20 cellular contexts compared by ENCODE assay signal in the genomic region with DNA sequence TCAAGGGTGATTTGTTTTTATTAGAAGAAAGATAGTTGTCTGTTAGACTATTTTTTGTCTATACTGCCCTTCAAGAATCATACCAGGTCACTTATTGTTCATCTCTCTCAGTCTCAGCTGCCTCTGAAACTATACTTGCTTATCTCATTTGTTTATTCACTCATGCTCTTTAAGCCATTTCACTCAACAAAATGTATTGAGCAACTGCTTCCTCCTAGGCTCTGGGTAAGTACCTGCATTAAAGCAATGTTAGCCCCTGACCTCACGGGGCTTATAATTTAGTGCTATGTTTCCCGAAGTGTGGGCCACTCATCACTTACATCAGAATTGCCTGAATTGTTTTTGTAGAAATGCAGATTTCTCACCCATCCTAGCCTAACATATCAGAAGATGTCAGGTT.
DNase-seq lines count a peak whose midpoint lies in the region; ATAC-seq, FAIRE-seq and TF ChIP-seq lines count a peak whose summit lies in the region.
"Had no signal": no experiment of that assay in that cellular context is flagged by ENCODE, and none has a peak within 500 bp of the region (broad histone marks: within the 10 kb centered on the region; RNA-seq: fewer than 3 reads in every experiment).

No MANE protein-coding gene starts in this region.

- H3K9me3 Mint-ChIP-seq in astrocyte (ENCODE audit: unreplicated experiment): peaks cover 2% of the 10 kb centered on the region
- H3K9me3 Mint-ChIP-seq in type B pancreatic cell: no peaks in the 10 kb centered on the region
- H3K9me3 Mint-ChIP-seq: CD4-positive, CD25-positive, alpha-beta regulatory T cell had no signal

- ATAC-seq in GM21825 (IDR thresholded peaks at IDR 0.05; ENCODE audit: unreplicated experiment): no peak
- no peak for ATAC-seq in HG02840 (IDR thresholded peaks at IDR 0.05; ENCODE audit: low FRiP score, unreplicated experiment)
- ATAC-seq: HepG2 had no signal

- H3K27ac ChIP-seq in HUES48 (ENCODE audit: low read depth, low read length) (peak overlapping the region; percentile 36), astrocyte (ENCODE audit: low read depth, low read length) (no peak overlapping the region), esophagus squamous epithelium (peak overlapping the region in 3 of 4 donors; percentile 90 to 94 (median 91)), sigmoid colon (peak overlapping the region; percentile 70 to 94 (median 89))

- TF ChIP-seq EP300 in sigmoid colon (IDR thresholded peaks at IDR 0.05): no peak

- H3K4me1 Mint-ChIP-seq in astrocyte (ENCODE audit: low read depth, unreplicated experiment): peaks cover 62% of the 10 kb centered on the region
- H3K4me1 Mint-ChIP-seq in type B pancreatic cell (ENCODE audit: unreplicated experiment): peaks cover 4% of the 10 kb centered on the region
- H3K4me1 Mint-ChIP-seq: CD4-positive, CD25-positive, alpha-beta regulatory T cell had no signal

- peak; percentile 9 for FAIRE-seq in astrocyte (lab: Jason Lieb, UNC)
- FAIRE-seq: A204.1, HepG2 had no signal

- H3K4me3 Mint-ChIP-seq in astrocyte (ENCODE audit: unreplicated experiment): no peak overlapping the region
- H3K4me3 Mint-ChIP-seq in type B pancreatic cell: no peak overlapping the region
- H3K4me3 Mint-ChIP-seq: CD4-positive, CD25-positive, alpha-beta regulatory T cell had no signal

- H3K9me3 ChIP-seq in HUES48 (ENCODE audit: control insufficient read depth, insufficient read depth, low read length) (no peaks in the 10 kb centered on the region), astrocyte (ENCODE audit: insufficient read depth, low read depth, low read length) (no peaks in the 10 kb centered on the region), esophagus squamous epithelium (no peaks in the 10 kb centered on the region), sigmoid colon (no peaks in the 10 kb centered on the region)
- H3K9me3 ChIP-seq: BE2C had no signal

- H3K36me3 Mint-ChIP-seq in astrocyte (ENCODE audit: low read depth, unreplicated experiment): peaks cover 18% of the 10 kb centered on the region
- H3K36me3 Mint-ChIP-seq in type B pancreatic cell: peaks cover 10% of the 10 kb centered on the region
- H3K36me3 Mint-ChIP-seq: CD4-positive, CD25-positive, alpha-beta regulatory T cell had no signal

- peaks cover 6% of the 10 kb centered on the region for H3K79me2 ChIP-seq in astrocyte (ENCODE audit: insufficient read depth, low read length)

- no peak overlapping the region for H3K9ac ChIP-seq in HUES48 (ENCODE audit: low read depth, low read length)
- no peak overlapping the region for H3K9ac ChIP-seq in astrocyte (ENCODE audit: low read length)

- TF ChIP-seq CTCF in astrocyte (IDR thresholded peaks at IDR 0.05; ENCODE audit: insufficient read depth, low read depth, low read length) (no peak), esophagus squamous epithelium (IDR thresholded peaks at IDR 0.05) (no peak), sigmoid colon (IDR thresholded peaks at IDR 0.05) (no peak), type B pancreatic cell (conservative IDR thresholded peaks at IDR 0.05) (no peak)

- H3K4me3 ChIP-seq in HUES48 (ENCODE audit: low read depth, low read length) (no peak overlapping the region), astrocyte (ENCODE audit: insufficient read depth, low read depth, low read length) (no peak overlapping the region), esophagus squamous epithelium (no peak overlapping the region), sigmoid colon (no peak overlapping the region)

- H4K20me1 ChIP-seq in astrocyte (ENCODE audit: insufficient read depth, low read length): peaks cover 21% of the 10 kb centered on the region

- TF ChIP-seq POLR2A in esophagus squamous epithelium (IDR thresholded peaks at IDR 0.05) (no peak), sigmoid colon (IDR thresholded peaks at IDR 0.05) (no peak)

- H3K27ac Mint-ChIP-seq in astrocyte (ENCODE audit: unreplicated experiment) (no peak overlapping the region), type B pancreatic cell (no peak overlapping the region)
- H3K27ac Mint-ChIP-seq: CD4-positive, CD25-positive, alpha-beta regulatory T cell had no signal

- intact Hi-C loops in esophagus squamous epithelium (cut with DNase I) (no loop called here), sigmoid colon (cut with DNase I) (loop anchor here (5.0 kb wide), 1 partner anchor 98 kb away; no protein-coding TSS in a partner anchor)

- H3K4me1 ChIP-seq in HUES48 (ENCODE audit: control insufficient read depth, insufficient read depth, low read length) (no peaks in the 10 kb centered on the region), astrocyte (ENCODE audit: insufficient read depth, low read length) (peaks cover 57% of the 10 kb centered on the region), esophagus squamous epithelium (peaks cover 6 to 72% (median 28%) of the 10 kb centered on the region in 3 donors), sigmoid colon (peaks cover 0 to 98% (median 83%) of the 10 kb centered on the region in 4 donors)

- H3K4me2 ChIP-seq in astrocyte (ENCODE audit: low read length): no peak overlapping the region

- H3K36me3 ChIP-seq in HUES48 (ENCODE audit: control insufficient read depth, insufficient read depth, low read length): peaks cover 100% of the 10 kb centered on the region
- H3K36me3 ChIP-seq in astrocyte (ENCODE audit: insufficient read depth, low read length): peaks cover 47% of the 10 kb centered on the region
- H3K36me3 ChIP-seq in esophagus squamous epithelium: peaks cover 0 to 32% (median 0%) of the 10 kb centered on the region in 3 donors
- H3K36me3 ChIP-seq in sigmoid colon: peaks cover 7 to 67% (median 10%) of the 10 kb centered on the region in 4 donors

- no peaks in the 10 kb centered on the region for H3K27me3 Mint-ChIP-seq in astrocyte (ENCODE audit: low read depth, unreplicated experiment)
- no peaks in the 10 kb centered on the region for H3K27me3 Mint-ChIP-seq in type B pancreatic cell
- H3K27me3 Mint-ChIP-seq: CD4-positive, CD25-positive, alpha-beta regulatory T cell had no signal

- H3K27me3 ChIP-seq in HUES48 (ENCODE audit: control insufficient read depth, insufficient read depth, low read length) (no peaks in the 10 kb centered on the region), astrocyte (ENCODE audit: insufficient read depth, low read length) (no peaks in the 10 kb centered on the region), esophagus squamous epithelium (no peaks in the 10 kb centered on the region), sigmoid colon (no peaks in the 10 kb centered on the region)
- H3K27me3 ChIP-seq: BE2C had no signal

- whole genome bisulfite sequencing in esophagus squamous epithelium, 2 donors: 92 to 97% methylated on average over 2 of the region's 2 CpGs
- WGBS in sigmoid colon, 2 donors: 93 to 97% methylated on average over 2 of the region's 2 CpGs

- no peak overlapping the region for H2AFZ ChIP-seq in astrocyte (ENCODE audit: low read depth, low read length)

- DNase-seq in astrocyte (ENCODE audit: low read depth): no peak
- no peak for DNase-seq in esophagus squamous epithelium (lab: John Stamatoyannopoulos, UW)
- no peak for DNase-seq in sigmoid colon
- DNase-seq in NCI-H2196 treated with DMSO at 0.1 percent for 48 hours (lab: John Stamatoyannopoulos, UW; ENCODE audit: unreplicated experiment): no peak
- DNase-seq in type B pancreatic cell (ENCODE audit: extremely low spot score, unreplicated experiment): no peak
- DNase-seq: BE2C; CD4-positive, CD25-positive, alpha-beta regulatory T cell; GF-D8; NCI-H1092 treated with DMSO at 0.1 percent for 48 hours; NCI-H146; NCI-H2081; NCI-H2171 treated with DMSO at 0.1 percent for 48 hours; NCI-H748 treated with DMSO at 0.1 percent for 48 hours; OCI-M1; Right ventricle myocardium superior had no signal
